1 cellular context compared by ENCODE assay signal in the genomic region with DNA sequence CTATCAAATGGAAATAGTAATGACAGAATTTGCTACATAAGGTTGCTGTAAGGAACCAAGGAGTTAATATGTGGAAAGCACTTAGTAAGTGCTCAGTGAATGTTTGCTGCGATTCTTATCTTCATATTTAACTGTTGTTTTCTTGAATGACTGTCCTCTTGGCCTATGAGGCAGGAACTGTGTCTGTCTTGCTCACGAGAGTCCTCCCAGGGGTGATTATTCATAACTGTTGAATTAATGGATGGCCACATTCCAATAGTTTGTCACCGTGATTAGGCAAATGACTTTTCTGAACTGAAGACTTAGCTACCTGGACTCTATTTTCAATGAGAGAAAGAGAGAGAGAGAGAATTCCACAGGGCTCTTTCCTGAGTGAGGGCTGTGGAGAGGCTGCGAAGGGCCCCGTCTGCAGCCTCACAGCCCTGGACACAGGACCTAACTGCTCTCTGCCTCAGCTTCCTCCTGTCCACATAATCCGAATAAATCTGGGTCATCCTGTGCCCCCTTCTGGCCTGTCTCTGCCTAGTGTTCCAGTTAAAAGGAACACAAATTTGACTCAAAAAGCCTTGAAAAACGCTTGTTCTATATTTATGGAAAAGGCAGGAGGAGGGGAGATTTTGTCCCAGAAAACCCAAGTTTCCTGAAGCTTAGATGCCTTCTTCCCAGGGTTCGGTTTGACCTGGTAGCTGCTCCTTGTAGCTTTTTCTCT.
TF ChIP-seq lines count a peak whose summit lies in the region.

No MANE protein-coding gene starts in this region.

TF ChIP-seq in GM23338, 12 proteins besides CTCF, POLR2A, EP300 and RAD21:
- TF ChIP-seq, protein P1, sequence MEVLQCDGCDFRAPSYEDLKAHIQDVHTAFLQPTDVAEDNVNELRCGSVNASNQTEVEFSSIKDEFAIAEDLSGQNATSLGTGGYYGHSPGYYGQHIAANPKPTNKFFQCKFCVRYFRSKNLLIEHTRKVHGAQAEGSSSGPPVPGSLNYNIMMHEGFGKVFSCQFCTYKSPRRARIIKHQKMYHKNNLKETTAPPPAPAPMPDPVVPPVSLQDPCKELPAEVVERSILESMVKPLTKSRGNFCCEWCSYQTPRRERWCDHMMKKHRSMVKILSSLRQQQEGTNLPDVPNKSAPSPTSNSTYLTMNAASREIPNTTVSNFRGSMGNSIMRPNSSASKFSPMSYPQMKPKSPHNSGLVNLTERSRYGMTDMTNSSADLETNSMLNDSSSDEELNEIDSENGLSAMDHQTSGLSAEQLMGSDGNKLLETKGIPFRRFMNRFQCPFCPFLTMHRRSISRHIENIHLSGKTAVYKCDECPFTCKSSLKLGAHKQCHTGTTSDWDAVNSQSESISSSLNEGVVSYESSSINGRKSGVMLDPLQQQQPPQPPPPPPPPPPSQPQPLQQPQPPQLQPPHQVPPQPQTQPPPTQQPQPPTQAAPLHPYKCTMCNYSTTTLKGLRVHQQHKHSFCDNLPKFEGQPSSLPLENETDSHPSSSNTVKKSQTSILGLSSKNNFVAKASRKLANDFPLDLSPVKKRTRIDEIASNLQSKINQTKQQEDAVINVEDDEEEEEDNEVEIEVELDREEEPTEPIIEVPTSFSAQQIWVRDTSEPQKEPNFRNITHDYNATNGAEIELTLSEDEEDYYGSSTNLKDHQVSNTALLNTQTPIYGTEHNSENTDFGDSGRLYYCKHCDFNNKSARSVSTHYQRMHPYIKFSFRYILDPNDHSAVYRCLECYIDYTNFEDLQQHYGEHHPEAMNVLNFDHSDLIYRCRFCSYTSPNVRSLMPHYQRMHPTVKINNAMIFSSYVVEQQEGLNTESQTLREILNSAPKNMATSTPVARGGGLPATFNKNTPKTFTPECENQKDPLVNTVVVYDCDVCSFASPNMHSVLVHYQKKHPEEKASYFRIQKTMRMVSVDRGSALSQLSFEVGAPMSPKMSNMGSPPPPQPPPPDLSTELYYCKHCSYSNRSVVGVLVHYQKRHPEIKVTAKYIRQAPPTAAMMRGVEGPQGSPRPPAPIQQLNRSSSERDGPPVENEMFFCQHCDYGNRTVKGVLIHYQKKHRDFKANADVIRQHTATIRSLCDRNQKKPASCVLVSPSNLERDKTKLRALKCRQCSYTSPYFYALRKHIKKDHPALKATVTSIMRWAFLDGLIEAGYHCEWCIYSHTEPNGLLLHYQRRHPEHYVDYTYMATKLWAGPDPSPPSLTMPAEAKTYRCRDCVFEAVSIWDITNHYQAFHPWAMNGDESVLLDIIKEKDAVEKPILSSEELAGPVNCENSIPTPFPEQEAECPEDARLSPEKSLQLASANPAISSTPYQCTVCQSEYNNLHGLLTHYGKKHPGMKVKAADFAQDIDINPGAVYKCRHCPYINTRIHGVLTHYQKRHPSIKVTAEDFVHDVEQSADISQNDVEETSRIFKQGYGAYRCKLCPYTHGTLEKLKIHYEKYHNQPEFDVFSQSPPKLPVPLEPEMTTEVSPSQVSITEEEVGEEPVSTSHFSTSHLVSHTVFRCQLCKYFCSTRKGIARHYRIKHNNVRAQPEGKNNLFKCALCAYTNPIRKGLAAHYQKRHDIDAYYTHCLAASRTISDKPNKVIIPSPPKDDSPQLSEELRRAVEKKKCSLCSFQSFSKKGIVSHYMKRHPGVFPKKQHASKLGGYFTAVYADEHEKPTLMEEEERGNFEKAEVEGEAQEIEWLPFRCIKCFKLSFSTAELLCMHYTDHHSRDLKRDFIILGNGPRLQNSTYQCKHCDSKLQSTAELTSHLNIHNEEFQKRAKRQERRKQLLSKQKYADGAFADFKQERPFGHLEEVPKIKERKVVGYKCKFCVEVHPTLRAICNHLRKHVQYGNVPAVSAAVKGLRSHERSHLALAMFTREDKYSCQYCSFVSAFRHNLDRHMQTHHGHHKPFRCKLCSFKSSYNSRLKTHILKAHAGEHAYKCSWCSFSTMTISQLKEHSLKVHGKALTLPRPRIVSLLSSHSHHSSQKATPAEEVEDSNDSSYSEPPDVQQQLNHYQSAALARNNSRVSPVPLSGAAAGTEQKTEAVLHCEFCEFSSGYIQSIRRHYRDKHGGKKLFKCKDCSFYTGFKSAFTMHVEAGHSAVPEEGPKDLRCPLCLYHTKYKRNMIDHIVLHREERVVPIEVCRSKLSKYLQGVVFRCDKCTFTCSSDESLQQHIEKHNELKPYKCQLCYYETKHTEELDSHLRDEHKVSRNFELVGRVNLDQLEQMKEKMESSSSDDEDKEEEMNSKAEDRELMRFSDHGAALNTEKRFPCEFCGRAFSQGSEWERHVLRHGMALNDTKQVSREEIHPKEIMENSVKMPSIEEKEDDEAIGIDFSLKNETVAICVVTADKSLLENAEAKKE (CRISPR knock-in tag; IDR thresholded peaks at IDR 0.05), result no peak
- TF ChIP-seq NANOG (IDR thresholded peaks at IDR 0.05; ENCODE audit: borderline replicate concordance) (no peak), POLR2AphosphoS5 (IDR thresholded peaks at IDR 0.05; ENCODE audit: low read depth) (no peak), CREB1 (CRISPR knock-in tag; IDR thresholded peaks at IDR 0.05; ENCODE audit: low read depth) (no peak), STAT1 (IDR thresholded peaks at IDR 0.05; ENCODE audit: unreplicated experiment) (no peak), EZH2 (IDR thresholded peaks at IDR 0.05; ENCODE audit: low read depth, unreplicated experiment) (no peak), EZH2phosphoT487 (IDR thresholded peaks at IDR 0.05; ENCODE audit: unreplicated experiment) (no peak), JUNB (IDR thresholded peaks at IDR 0.05; ENCODE audit: unreplicated experiment) (no peak), ZNF331 (CRISPR knock-in tag; IDR thresholded peaks at IDR 0.05; ENCODE audit: low read depth) (no peak), ZNF114 (CRISPR knock-in tag; IDR thresholded peaks at IDR 0.05) (no peak)
- TF ChIP-seq, protein P2, sequence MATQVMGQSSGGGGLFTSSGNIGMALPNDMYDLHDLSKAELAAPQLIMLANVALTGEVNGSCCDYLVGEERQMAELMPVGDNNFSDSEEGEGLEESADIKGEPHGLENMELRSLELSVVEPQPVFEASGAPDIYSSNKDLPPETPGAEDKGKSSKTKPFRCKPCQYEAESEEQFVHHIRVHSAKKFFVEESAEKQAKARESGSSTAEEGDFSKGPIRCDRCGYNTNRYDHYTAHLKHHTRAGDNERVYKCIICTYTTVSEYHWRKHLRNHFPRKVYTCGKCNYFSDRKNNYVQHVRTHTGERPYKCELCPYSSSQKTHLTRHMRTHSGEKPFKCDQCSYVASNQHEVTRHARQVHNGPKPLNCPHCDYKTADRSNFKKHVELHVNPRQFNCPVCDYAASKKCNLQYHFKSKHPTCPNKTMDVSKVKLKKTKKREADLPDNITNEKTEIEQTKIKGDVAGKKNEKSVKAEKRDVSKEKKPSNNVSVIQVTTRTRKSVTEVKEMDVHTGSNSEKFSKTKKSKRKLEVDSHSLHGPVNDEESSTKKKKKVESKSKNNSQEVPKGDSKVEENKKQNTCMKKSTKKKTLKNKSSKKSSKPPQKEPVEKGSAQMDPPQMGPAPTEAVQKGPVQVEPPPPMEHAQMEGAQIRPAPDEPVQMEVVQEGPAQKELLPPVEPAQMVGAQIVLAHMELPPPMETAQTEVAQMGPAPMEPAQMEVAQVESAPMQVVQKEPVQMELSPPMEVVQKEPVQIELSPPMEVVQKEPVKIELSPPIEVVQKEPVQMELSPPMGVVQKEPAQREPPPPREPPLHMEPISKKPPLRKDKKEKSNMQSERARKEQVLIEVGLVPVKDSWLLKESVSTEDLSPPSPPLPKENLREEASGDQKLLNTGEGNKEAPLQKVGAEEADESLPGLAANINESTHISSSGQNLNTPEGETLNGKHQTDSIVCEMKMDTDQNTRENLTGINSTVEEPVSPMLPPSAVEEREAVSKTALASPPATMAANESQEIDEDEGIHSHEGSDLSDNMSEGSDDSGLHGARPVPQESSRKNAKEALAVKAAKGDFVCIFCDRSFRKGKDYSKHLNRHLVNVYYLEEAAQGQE (IDR thresholded peaks at IDR 0.05; ENCODE audit: unreplicated experiment), result no peak
- TF ChIP-seq, protein P3, sequence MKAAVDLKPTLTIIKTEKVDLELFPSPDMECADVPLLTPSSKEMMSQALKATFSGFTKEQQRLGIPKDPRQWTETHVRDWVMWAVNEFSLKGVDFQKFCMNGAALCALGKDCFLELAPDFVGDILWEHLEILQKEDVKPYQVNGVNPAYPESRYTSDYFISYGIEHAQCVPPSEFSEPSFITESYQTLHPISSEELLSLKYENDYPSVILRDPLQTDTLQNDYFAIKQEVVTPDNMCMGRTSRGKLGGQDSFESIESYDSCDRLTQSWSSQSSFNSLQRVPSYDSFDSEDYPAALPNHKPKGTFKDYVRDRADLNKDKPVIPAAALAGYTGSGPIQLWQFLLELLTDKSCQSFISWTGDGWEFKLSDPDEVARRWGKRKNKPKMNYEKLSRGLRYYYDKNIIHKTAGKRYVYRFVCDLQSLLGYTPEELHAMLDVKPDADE (IDR thresholded peaks at IDR 0.05), result no peak
